In genomic region chr2:135029481-135030134, GRCh38 we compare ENCODE assay signal across 34 cellular contexts. TPM values are rescaled to one million over a fixed set of nuclear protein-coding genes. Genes with fewer than 3 reads are reported as not detected.
"Had no signal": no experiment of that assay in that cellular context is flagged by ENCODE, and none has a peak within 500 bp of the region (broad histone marks: within the 10 kb centered on the region; RNA-seq: fewer than 3 reads in every experiment).

No MANE protein-coding gene starts in this region.

- H3K27me3 ChIP-seq: adrenal gland, cardiac muscle cell had no signal

- H3K4me1 ChIP-seq: adrenal gland had no signal

- H3K9me3 ChIP-seq: adrenal gland had no signal

- ATAC-seq: activated CD8-positive, alpha-beta T cell treated with anti-CD3 and anti-CD28 coated beads for 36 hours; activated naive CD4-positive, alpha-beta T cell treated with anti-CD3 and anti-CD28 coated beads, Interleukin-2, amount 50 U/mL, for 72 hours; activated T-cell treated with anti-CD3 and anti-CD28 coated beads, Interleukin-2, amount 50 U/mL, for 4 hours; activated T-cell treated with anti-CD3 and anti-CD28 coated beads, Interleukin-2, amount 50 U/mL, for 72 hours; activated T-helper 17 cell treated with anti-CD3 and anti-CD28 coated beads, Interleukin-2, amount 50 U/mL, for 72 hours had no signal

- DNase-seq: activated B cell treated with CpG ODN at 0.5 μM for 24 hours; activated CD4-positive, alpha-beta memory T cell treated with anti-CD3 and anti-CD28 coated beads for 36 hours; activated CD4-positive, alpha-beta T cell treated with anti-CD3 and anti-CD28 coated beads for 4 hours; activated CD4-positive, alpha-beta T cell treated with anti-CD3 and anti-CD28 coated beads, Interleukin-2, amount 10 ng/mL, durations not matched to agents 24 days and 14 days; activated CD4-positive, alpha-beta T cell treated with anti-CD3 and anti-CD28 coated beads, Interleukin-2, amount 50 U/mL, for 1 hour; activated CD4-positive, alpha-beta T cell treated with anti-CD3 and anti-CD28 coated beads, Interleukin-2, amount 50 U/mL, for 4 hours; activated CD4-positive, CD25-positive, alpha-beta regulatory T cell treated with anti-CD3 and anti-CD28 coated beads, Interleukin-2, amount 50 U/mL, for 72 hours; activated CD8-positive, alpha-beta memory T cell treated with anti-CD3 and anti-CD28 coated beads, Interleukin-2, amount 50 U/mL, for 4 hours; activated CD8-positive, alpha-beta T cell treated with anti-CD3 and anti-CD28 coated beads for 36 hours; activated effector memory CD4-positive, alpha-beta T cell treated with anti-CD3 and anti-CD28 coated beads, Interleukin-2, amount 50 U/mL, for 16 hours; activated gamma-delta T cell treated with Interleukin-2 at 50 U/mL for 16 hours; activated naive CD4-positive, alpha-beta T cell; activated naive CD4-positive, alpha-beta T cell treated with anti-CD3 and anti-CD28 coated beads for 36 hours; activated naive CD4-positive, alpha-beta T cell treated with anti-CD3 and anti-CD28 coated beads, Interleukin-2, amount 50 U/mL, for 16 hours; activated naive CD8-positive, alpha-beta T cell treated with anti-CD3 and anti-CD28 coated beads for 36 hours; activated T-cell treated with anti-CD3 and anti-CD28 coated beads for 4 hours; activated T-cell treated with anti-CD3 and anti-CD28 coated beads, Interleukin-2, amount 50 U/mL, for 1 hour; activated T-cell treated with anti-CD3 and anti-CD28 coated beads, Interleukin-2, amount 50 U/mL, for 4 hours; activated T-cell treated with anti-CD3 and anti-CD28 coated beads, Interleukin-2, amount 50 U/mL, for 72 hours; adrenal gland; amniotic stem cell; aorta; caudate nucleus; T-helper 1 cell; T-helper 2 cell; T-helper 9 cell had no signal

- H3K27ac ChIP-seq: adrenal gland, cardiac muscle cell, VCaP had no signal

- H3K4me3 ChIP-seq: adrenal gland, cardiac muscle cell had no signal

- H3K36me3 ChIP-seq: adrenal gland, cardiac muscle cell had no signal

RNA-seq across cellular contexts. Expression of gene MAP3K19, which starts 17.6 kb away (rescaled TPM):
- total RNA-seq: activated B cell treated with CpG ODN at 0.5 μM for 24 hours; activated CD4-positive, alpha-beta memory T cell treated with anti-CD3 and anti-CD28 coated beads for 36 hours; activated CD4-positive, alpha-beta T cell treated with anti-CD3 and anti-CD28 coated beads, Interleukin-2, amount 10 ng/mL, durations not matched to agents 24 days and 14 days; activated CD8-positive, alpha-beta memory T cell treated with anti-CD3 and anti-CD28 coated beads for 36 hours; activated CD8-positive, alpha-beta T cell treated with anti-CD3 and anti-CD28 coated beads for 36 hours; activated naive CD4-positive, alpha-beta T cell treated with anti-CD3 and anti-CD28 coated beads for 36 hours; activated naive CD8-positive, alpha-beta T cell treated with anti-CD3 and anti-CD28 coated beads for 36 hours; activated T-cell treated with anti-CD3 and anti-CD28 coated beads, Interleukin-2, amount 50 U/mL, for 4 hours; activated T-cell treated with anti-CD3 and anti-CD28 coated beads, Interleukin-2, amount 50 U/mL, for 72 hours; activated T-helper 1 cell treated with anti-CD3 and anti-CD28 coated beads, Interleukin-12 subunit alpha, Interleukin-12 subunit beta, Interleukin-2, Interleukin-4 antibody, amounts not matched to agents 30 ng/mL and 10 ng/mL and 1 ng/mL, durations not matched to agents 14 hours and 24 hours and 36 hours; adrenal gland; aorta; astrocyte; bronchial epithelial cell; cardiac muscle cell had no signal
- polyA plus RNA-seq: adrenal gland, aorta, cardiac muscle cell had no signal
